8 cellular contexts compared by ENCODE assay signal in genomic region chr3:139343895-139344856, GRCh38. TPM values are rescaled to one million over a fixed set of nuclear protein-coding genes. Genes with fewer than 3 reads are reported as not detected.
DNase-seq lines count a peak whose midpoint lies in the region; ATAC-seq and TF ChIP-seq lines count a peak whose summit lies in the region.

Gene MRPS22 (plus strand): TSS chr3:139344020. CDS start chr3:139344027, 7 bp downstream.

- peaks cover 29% of the 10 kb centered on the region for H3K27me3 Mint-ChIP-seq in type B pancreatic cell

- no peaks in the 10 kb centered on the region for H3K4me1 Mint-ChIP-seq in type B pancreatic cell (ENCODE audit: unreplicated experiment)

- H3K27ac Mint-ChIP-seq in type B pancreatic cell: no peak within 1 kb of the TSS

- H3K4me1 ChIP-seq in adipocyte (ENCODE audit: control insufficient read depth, insufficient read depth, low read length) (peaks cover 18% of the 10 kb centered on the region), heart left ventricle (peaks cover 3 to 30% (median 16%) of the 10 kb centered on the region in 12 donors)

- H3K9ac ChIP-seq in adipocyte (ENCODE audit: low read length): peak within 1 kb of the TSS; percentile 89

- peak within 1 kb of the TSS; percentile 53 for H3K4me3 Mint-ChIP-seq in type B pancreatic cell

- intact Hi-C loops in heart left ventricle (cut with DNase I): loop anchor here in 1 of 10 donors (2.0 kb wide), 1 partner anchor 45 kb away; the partner anchor contains the start of gene COPB2

- TF ChIP-seq CTCF in GM12865 (IDR thresholded peaks at IDR 0.05; ENCODE audit: insufficient read depth, low read depth, low read length, missing control alignments) (no peak), heart left ventricle (IDR thresholded peaks at IDR 0.05) (no peak), type B pancreatic cell (conservative IDR thresholded peaks at IDR 0.05) (no peak)

- TF ChIP-seq POLR2A in heart left ventricle (IDR thresholded peaks at IDR 0.05): peak in 1 of 2 donors; percentile 47

- peak within 1 kb of the TSS; percentile 81 for H3K4me3 ChIP-seq in GM12865 (ENCODE audit: low read depth, low read length)
- peak within 1 kb of the TSS; percentile 94 for H3K4me3 ChIP-seq in adipocyte (ENCODE audit: low read length)
- H3K4me3 ChIP-seq in heart left ventricle: peak within 1 kb of the TSS; percentile 63 to 97 (median 82)

- peak; percentile 92 for DNase-seq in GM12865 (ENCODE audit: low read depth)
- peak; percentile 66 for DNase-seq in NCI-H1417 treated with DMSO at 0.1 percent for 48 hours (lab: John Stamatoyannopoulos, UW)
- peak; percentile 94 for DNase-seq in SW480 (ENCODE audit: low spot score)
- DNase-seq in adipocyte (ENCODE audit: low read depth): peak; percentile 95
- DNase-seq in heart left ventricle: peak; percentile 80 to 86 (median 85)
- peak; percentile 91 for DNase-seq in pons (ENCODE audit: low spot score)
- no peak for DNase-seq in type B pancreatic cell (ENCODE audit: extremely low spot score, unreplicated experiment)

- H3K27me3 ChIP-seq in adipocyte (replicated peaks; ENCODE audit: control insufficient read depth, insufficient read depth, low read length) (peaks cover 3% of the 10 kb centered on the region), heart left ventricle (peaks cover 0 to 5% (median 0%) of the 10 kb centered on the region in 9 donors)

- H3K36me3 Mint-ChIP-seq in type B pancreatic cell: peaks cover 4% of the 10 kb centered on the region

- no peaks in the 10 kb centered on the region for H3K9me3 Mint-ChIP-seq in type B pancreatic cell

- H3K36me3 ChIP-seq in adipocyte (ENCODE audit: control insufficient read depth, insufficient read depth, low read length, severe bottlenecking) (peaks cover 26% of the 10 kb centered on the region), heart left ventricle (peaks cover 0 to 31% (median 29%) of the 10 kb centered on the region in 9 donors)

- no peaks in the 10 kb centered on the region for H3K9me3 ChIP-seq in adipocyte (ENCODE audit: control insufficient read depth, low read length)
- no peaks in the 10 kb centered on the region for H3K9me3 ChIP-seq in heart left ventricle

- H3K27ac ChIP-seq in heart left ventricle: peak within 1 kb of the TSS; percentile 60 to 95 (median 85)

- WGBS in heart left ventricle, 4 donors: 0 to 1% (median 0%) methylated on average over 31 to 37 of the region's 37 CpGs

- peak; percentile 98 for ATAC-seq in HG02763 (IDR thresholded peaks at IDR 0.05; ENCODE audit: unreplicated experiment)
- peak; percentile 96 to 98 (median 97) for ATAC-seq in heart left ventricle

RNA-seq across cellular contexts. Expression of gene MRPS22, which starts in this region (rescaled TPM):
- total RNA-seq in heart left ventricle: 10 to 100 TPM; 66.0 to 99.1 (median 74.1) TPM
- 100 to 1,000 TPM in 1 of 2 donors, 10 to 100 TPM in 1; 84.7 to 110 TPM for polyA plus RNA-seq in heart left ventricle
- 40.0 and 43.0 TPM in 2 replicates for total RNA-seq in type B pancreatic cell (ENCODE audit: low replicate concordance)
